17 cellular contexts compared by ENCODE assay signal in genomic region chr6:124199226-124199625, GRCh38.
DNase-seq lines count a peak whose midpoint lies in the region; ATAC-seq, FAIRE-seq and TF ChIP-seq lines count a peak whose summit lies in the region.
"Had no signal": no experiment of that assay in that cellular context is flagged by ENCODE, and none has a peak within 500 bp of the region (broad histone marks: within the 10 kb centered on the region; RNA-seq: fewer than 3 reads in every experiment).

No MANE protein-coding gene starts in this region.

- peak overlapping the region; percentile 23 for H3K27ac Mint-ChIP-seq in osteocyte (ENCODE audit: unreplicated experiment)
- H3K27ac Mint-ChIP-seq: CD4-positive, alpha-beta memory T cell had no signal

- no peak for TF ChIP-seq POLR2A in H54 (IDR thresholded peaks at IDR 0.05; ENCODE audit: low read depth, low read length)

- H3K27me3 Mint-ChIP-seq in osteocyte (ENCODE audit: unreplicated experiment) = no peaks in the 10 kb centered on the region
- H3K27me3 Mint-ChIP-seq: CD4-positive, alpha-beta memory T cell had no signal

- DNase-seq in NCI-H69 (lab: John Stamatoyannopoulos, UW) (peak; percentile 52), cerebellar cortex (ENCODE audit: low spot score) (peak; percentile 56), osteocyte (ENCODE audit: extremely low spot score, unreplicated experiment) (no peak), H54 (ENCODE audit: insufficient read length, low spot score) (no peak)
- DNase-seq: Calu3; CD4-positive, alpha-beta memory T cell; COR-L47; DMS53; DMS79 treated with DMSO at 0.1 percent for 48 hours; GOT3; H7; HCEC 1CT had no signal

- H3K4me1 Mint-ChIP-seq in osteocyte (ENCODE audit: unreplicated experiment) = peaks cover 57% of the 10 kb centered on the region
- H3K4me1 Mint-ChIP-seq: CD4-positive, alpha-beta memory T cell had no signal

- no peak overlapping the region for H3K4me3 Mint-ChIP-seq in osteocyte (ENCODE audit: unreplicated experiment)
- H3K4me3 Mint-ChIP-seq: CD4-positive, alpha-beta memory T cell had no signal

- TF ChIP-seq CTCF in osteocyte (IDR thresholded peaks at IDR 0.05) = no peak

- FAIRE-seq in H54 (lab: Jason Lieb, UNC) = no peak
- FAIRE-seq: G401.6, GM18507, GM19239 had no signal

- ATAC-seq in GM21737 (IDR thresholded peaks at IDR 0.05; ENCODE audit: unreplicated experiment) (no peak), GM18858 (IDR thresholded peaks at IDR 0.05; ENCODE audit: unreplicated experiment) (no peak)

- H3K9me3 Mint-ChIP-seq in osteocyte (ENCODE audit: unreplicated experiment) = peaks cover 8% of the 10 kb centered on the region

- H3K36me3 Mint-ChIP-seq in osteocyte (ENCODE audit: unreplicated experiment) = no peaks in the 10 kb centered on the region
- H3K36me3 Mint-ChIP-seq: CD4-positive, alpha-beta memory T cell had no signal

Comparison
In these comparisons a context has a peak if more than half of its experiments do, and no peak if none do; other contexts are left out.
1. DNase-seq: peak in NCI-H69 (single experiment) and cerebellar cortex (single experiment); none in osteocyte (single experiment) and H54 (single experiment).